ENCODE assay signal across 8 cellular contexts in genomic region chr6:84929212-84929611, GRCh38.
"Had no signal": no experiment of that assay in that cellular context is flagged by ENCODE, and none has a peak within 500 bp of the region (broad histone marks: within the 10 kb centered on the region; RNA-seq: fewer than 3 reads in every experiment).

No MANE protein-coding gene starts in this region.

- H3K9ac ChIP-seq: KMS-11 had no signal

- FAIRE-seq: HTR-8/SVneo had no signal

- H3K27ac ChIP-seq: HL-60, KMS-11 had no signal

- DNase-seq: IMR-90, Karpas-422, Kasumi-1, KBM-7, KG1 had no signal

- H3K4me2 ChIP-seq: KMS-11 had no signal
